9 cellular contexts compared by ENCODE assay signal in the genomic region with DNA sequence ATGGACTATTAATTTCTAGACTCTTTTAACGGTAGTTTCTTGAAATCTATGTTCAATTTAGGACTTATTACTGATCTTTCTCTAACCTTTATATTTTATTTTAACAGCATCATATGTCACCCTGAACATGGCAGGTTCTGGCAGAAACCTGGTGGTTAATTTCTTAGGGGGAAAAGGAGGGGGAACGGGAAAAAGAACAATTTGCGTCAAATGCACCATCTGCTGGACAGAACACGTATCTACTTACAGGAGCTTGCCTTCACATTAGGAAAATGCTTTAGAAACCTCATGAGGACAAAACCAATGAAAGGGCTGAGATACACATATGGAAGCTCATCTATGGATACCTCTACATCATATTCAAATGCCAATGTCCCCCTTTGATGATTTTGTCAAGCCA.
A peak's percentile ranks its signal among the peaks of the same experiment; 100 is the strongest.
DNase-seq lines count a peak whose midpoint lies in the region; ATAC-seq and TF ChIP-seq lines count a peak whose summit lies in the region.
"Had no signal": no experiment of that assay in that cellular context is flagged by ENCODE, and none has a peak within 500 bp of the region (broad histone marks: within the 10 kb centered on the region; RNA-seq: fewer than 3 reads in every experiment).

No MANE protein-coding gene starts in this region.

- POLR2A ChIA-PET in activated CD4-positive, alpha-beta T cell treated with anti-CD3 and anti-CD28 coated beads for 36 hours (lab: Charles Lee): interaction anchor here (0.7 kb wide), 1 partner anchor 26 kb away, joined by 3 read pairs; no protein-coding TSS in a partner anchor

- no peaks in the 10 kb centered on the region for H3K4me1 Mint-ChIP-seq in activated CD4-positive, alpha-beta T cell treated with anti-CD3 and anti-CD28 coated beads for 36 hours
- H3K4me1 Mint-ChIP-seq: CD4-positive, CD25-positive, alpha-beta regulatory T cell had no signal

- H3K36me3 ChIP-seq in suprapubic skin: no peaks in the 10 kb centered on the region

- no peak for TF ChIP-seq POLR2A in NB4 (IDR thresholded peaks at IDR 0.05; ENCODE audit: extremely low read depth, insufficient read length)
- no peak for TF ChIP-seq POLR2A in suprapubic skin (IDR thresholded peaks at IDR 0.05)

- ATAC-seq in activated CD4-positive, alpha-beta T cell treated with anti-CD3 and anti-CD28 coated beads for 36 hours: no peak

- H3K9me3 ChIP-seq in suprapubic skin: no peaks in the 10 kb centered on the region

- no peak for TF ChIP-seq EP300 in suprapubic skin (IDR thresholded peaks at IDR 0.05)

- no peaks in the 10 kb centered on the region for H3K27me3 ChIP-seq in suprapubic skin

- no peaks in the 10 kb centered on the region for H3K36me3 Mint-ChIP-seq in activated CD4-positive, alpha-beta T cell treated with anti-CD3 and anti-CD28 coated beads for 36 hours (ENCODE audit: low read depth)
- H3K36me3 Mint-ChIP-seq: CD4-positive, CD25-positive, alpha-beta regulatory T cell had no signal

- no peaks in the 10 kb centered on the region for H3K4me1 ChIP-seq in suprapubic skin

- peak; percentile 51 for TF ChIP-seq CTCF in NB4 (IDR thresholded peaks at IDR 0.05; ENCODE audit: low read depth, low read length)
- TF ChIP-seq CTCF in suprapubic skin (IDR thresholded peaks at IDR 0.05): no peak

- H3K4me3 Mint-ChIP-seq in activated CD4-positive, alpha-beta T cell treated with anti-CD3 and anti-CD28 coated beads for 36 hours: no peak overlapping the region
- H3K4me3 Mint-ChIP-seq: CD4-positive, CD25-positive, alpha-beta regulatory T cell had no signal

- WGBS in suprapubic skin: 13% methylated on average over 4 of the region's 4 CpGs

- no peaks in the 10 kb centered on the region for H3K9me3 Mint-ChIP-seq in activated CD4-positive, alpha-beta T cell treated with anti-CD3 and anti-CD28 coated beads for 36 hours (ENCODE audit: low read depth)

- H3K27me3 Mint-ChIP-seq in activated CD4-positive, alpha-beta T cell treated with anti-CD3 and anti-CD28 coated beads for 36 hours: peaks cover 1% of the 10 kb centered on the region
- H3K27me3 Mint-ChIP-seq: CD4-positive, CD25-positive, alpha-beta regulatory T cell had no signal

- CTCF ChIA-PET in activated CD4-positive, alpha-beta T cell treated with anti-CD3 and anti-CD28 coated beads for 36 hours (lab: Charles Lee): interaction anchor here (0.6 to 0.8 kb wide), 3 partner anchors 11 to 493 kb away, joined by 3 read pairs; no protein-coding TSS in a partner anchor

- no peak overlapping the region for H3K27ac ChIP-seq in suprapubic skin

- no peak overlapping the region for H3K27ac Mint-ChIP-seq in activated CD4-positive, alpha-beta T cell treated with anti-CD3 and anti-CD28 coated beads for 36 hours
- H3K27ac Mint-ChIP-seq: CD4-positive, CD25-positive, alpha-beta regulatory T cell had no signal

- intact Hi-C loops in activated CD4-positive, alpha-beta T cell treated with anti-CD3 and anti-CD28 coated beads for 36 hours (cut with DNase I, micrococcal nuclease): loop anchor here in 1 of 2 experiments (5.0 kb wide), 1 partner anchor 923 kb away; no protein-coding TSS in a partner anchor

- peak; percentile 38 to 57 for DNase-seq in NCI-H524 (lab: John Stamatoyannopoulos, UW)
- DNase-seq in NCI-H524 treated with DMSO at 0.1 percent for 48 hours (lab: John Stamatoyannopoulos, UW): no peak
- DNase-seq in NB4 (ENCODE audit: low read depth): peak; percentile 43
- DNase-seq in astrocyte of the hippocampus (ENCODE audit: low read depth, low spot score): peak; percentile 59
- peak; percentile 64 for DNase-seq in midbrain (lab: John Stamatoyannopoulos, UW)
- no peak for DNase-seq in effector CD4-positive, alpha-beta T cell
- DNase-seq in activated CD4-positive, alpha-beta T cell treated with anti-CD3 and anti-CD28 coated beads for 36 hours: no peak
- DNase-seq in suprapubic skin (ENCODE audit: low spot score in 2 of 2): no peak
- DNase-seq: CD4-positive, CD25-positive, alpha-beta regulatory T cell had no signal

- H3K4me3 ChIP-seq in NB4 (ENCODE audit: low read depth, low read length): no peak overlapping the region
- H3K4me3 ChIP-seq in suprapubic skin: no peak overlapping the region

Comparison
In these comparisons a context has a peak if more than half of its experiments do, and no peak if none do; other contexts are left out.
1. DNase-seq: peak in NCI-H524 (2 of 2), NB4 (single experiment), astrocyte of the hippocampus (single experiment) and midbrain (single experiment); none in NCI-H524 treated with DMSO at 0.1 percent for 48 hours (single experiment), effector CD4-positive, alpha-beta T cell (single experiment), activated CD4-positive, alpha-beta T cell treated with anti-CD3 and anti-CD28 coated beads for 36 hours (single experiment) and suprapubic skin (0 of 2).